8 cellular contexts compared by ENCODE assay signal in genomic region chr15:101088788-101089578, GRCh38.
A peak's percentile ranks its signal among the peaks of the same experiment; 100 is the strongest.
DNase-seq lines count a peak whose midpoint lies in the region; ATAC-seq and TF ChIP-seq lines count a peak whose summit lies in the region.

No MANE protein-coding gene starts in this region.

- TF ChIP-seq CTCF in GM12874 (IDR thresholded peaks at IDR 0.05; ENCODE audit: insufficient read depth, low read depth, low read length) (peak; percentile 100), mucosa of descending colon (IDR thresholded peaks at IDR 0.05) (peak; percentile 99)

- H3K27ac ChIP-seq in effector memory CD4-positive, alpha-beta T cell (ENCODE audit: insufficient read depth, low read length, poor library complexity, severe bottlenecking): no peak overlapping the region

- ATAC-seq in HG02642 (IDR thresholded peaks at IDR 0.05; ENCODE audit: poor library complexity, unreplicated experiment): peak; percentile 82
- ATAC-seq in mucosa of descending colon: peak; percentile 94

- H3K36me3 Mint-ChIP-seq in activated CD4-positive, alpha-beta memory T cell treated with anti-CD3 and anti-CD28 coated beads, Interleukin-2, amount 10 ng/mL, durations not matched to agents 7 days and 5 days (ENCODE audit: low read depth): no peaks in the 10 kb centered on the region

- H3K4me3 ChIP-seq in effector memory CD4-positive, alpha-beta T cell (ENCODE audit: insufficient read depth, low read depth, low read length, poor library complexity, severe bottlenecking): no peak overlapping the region
- H3K4me3 ChIP-seq in mucosa of descending colon: no peak overlapping the region

- peaks cover 2% of the 10 kb centered on the region for H3K4me1 ChIP-seq in effector memory CD4-positive, alpha-beta T cell (ENCODE audit: control insufficient read depth, insufficient read depth, low read length, poor library complexity, severe bottlenecking)
- H3K4me1 ChIP-seq in mucosa of descending colon (ENCODE audit: low read depth): peaks cover 3% of the 10 kb centered on the region

- H3K9me3 Mint-ChIP-seq in activated CD4-positive, alpha-beta memory T cell treated with anti-CD3 and anti-CD28 coated beads, Interleukin-2, amount 10 ng/mL, durations not matched to agents 7 days and 5 days: no peaks in the 10 kb centered on the region

- H3K4me3 Mint-ChIP-seq in activated CD4-positive, alpha-beta memory T cell treated with anti-CD3 and anti-CD28 coated beads, Interleukin-2, amount 10 ng/mL, durations not matched to agents 7 days and 5 days: no peak overlapping the region

- peak overlapping the region; percentile 16 for H3K27ac Mint-ChIP-seq in activated CD4-positive, alpha-beta memory T cell treated with anti-CD3 and anti-CD28 coated beads, Interleukin-2, amount 10 ng/mL, durations not matched to agents 7 days and 5 days

- H3K36me3 ChIP-seq in effector memory CD4-positive, alpha-beta T cell (ENCODE audit: control insufficient read depth, insufficient read depth, low read length): no peaks in the 10 kb centered on the region
- no peaks in the 10 kb centered on the region for H3K36me3 ChIP-seq in mucosa of descending colon (ENCODE audit: low read depth)

- intact Hi-C loops in mucosa of descending colon (cut with DNase I, micrococcal nuclease): loop anchor here (5.0 kb wide), 1 partner anchor 168 kb away; no protein-coding TSS in a partner anchor

- POLR2A ChIA-PET in activated CD4-positive, alpha-beta memory T cell treated with anti-CD3 and anti-CD28 coated beads, Interleukin-2, amount 10 ng/mL, durations not matched to agents 7 days and 5 days (lab: Charles Lee): interaction anchor here (1.4 to 1.7 kb wide), 2 partner anchors 37 to 163 kb away, joined by 6 to 8 read pairs; partner anchors contain the start of gene CHSY1

- DNase-seq in NCI-H2196 (lab: John Stamatoyannopoulos, UW; ENCODE audit: unreplicated experiment) (peak; percentile 62), mucosa of descending colon (peak; percentile 73 to 88 (median 88)), OCI-M2 (lab: John Stamatoyannopoulos, UW; ENCODE audit: unreplicated experiment) (no peak)
- peak; percentile 81 for DNase-seq in activated CD4-positive, alpha-beta memory T cell treated with anti-CD3 and anti-CD28 coated beads, Interleukin-2, amount 10 ng/mL, durations not matched to agents 7 days and 5 days
- DNase-seq in effector memory CD4-positive, alpha-beta T cell: peak; percentile 46 to 61 (median 52)
- DNase-seq in stimulated activated CD8-positive, alpha-beta memory T cell treated with anti-CD3 and anti-CD28 coated beads, Interleukin-4, amount 100 ng/mL, for 24 hours (ENCODE audit: low read depth): peak; percentile 73

- H3K27me3 Mint-ChIP-seq in activated CD4-positive, alpha-beta memory T cell treated with anti-CD3 and anti-CD28 coated beads, Interleukin-2, amount 10 ng/mL, durations not matched to agents 7 days and 5 days: peaks cover 5% of the 10 kb centered on the region

- H3K9me3 ChIP-seq in effector memory CD4-positive, alpha-beta T cell (ENCODE audit: control insufficient read depth, low read length): no peaks in the 10 kb centered on the region
- no peaks in the 10 kb centered on the region for H3K9me3 ChIP-seq in mucosa of descending colon

- peaks cover 17% of the 10 kb centered on the region for H3K4me1 Mint-ChIP-seq in activated CD4-positive, alpha-beta memory T cell treated with anti-CD3 and anti-CD28 coated beads, Interleukin-2, amount 10 ng/mL, durations not matched to agents 7 days and 5 days

- CTCF ChIA-PET in activated CD4-positive, alpha-beta memory T cell treated with anti-CD3 and anti-CD28 coated beads, Interleukin-2, amount 10 ng/mL, durations not matched to agents 7 days and 5 days (lab: Charles Lee): interaction anchor here (0.7 to 5.2 kb wide), 11 partner anchors 23 to 232 kb away, joined by 3 to 81 read pairs (median 5); no protein-coding TSS in a partner anchor

- no peaks in the 10 kb centered on the region for H3K27me3 ChIP-seq in effector memory CD4-positive, alpha-beta T cell (replicated peaks; ENCODE audit: control insufficient read depth, insufficient read depth, low read length, poor library complexity, severe bottlenecking)
